In the genomic region with DNA sequence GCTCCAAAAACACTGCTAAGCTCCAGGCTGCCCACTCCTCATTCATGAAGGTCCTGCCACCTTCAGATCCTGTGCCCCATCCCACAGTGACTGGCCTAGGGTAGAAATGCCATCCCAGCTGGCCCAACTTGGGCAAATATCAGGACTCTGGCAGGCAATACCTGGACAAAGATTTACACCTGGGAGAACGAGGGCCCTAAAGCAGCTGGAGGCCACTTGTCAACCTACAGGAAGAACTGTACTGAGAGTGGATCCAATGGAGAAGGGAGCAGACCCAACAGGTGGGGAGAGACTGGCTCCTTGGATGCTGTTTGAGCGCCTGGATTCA, we compare ENCODE assay signal across 22 cellular contexts. TPM values are rescaled to one million over a fixed set of nuclear protein-coding genes. Genes with fewer than 3 reads are reported as not detected.
A peak's percentile ranks its signal among the peaks of the same experiment; 100 is the strongest.
DNase-seq lines count a peak whose midpoint lies in the region; ATAC-seq and TF ChIP-seq lines count a peak whose summit lies in the region.
"Had no signal": no experiment of that assay in that cellular context is flagged by ENCODE, and none has a peak within 500 bp of the region (broad histone marks: within the 10 kb centered on the region; RNA-seq: fewer than 3 reads in every experiment).

No MANE protein-coding gene starts in this region.

- intact Hi-C loops in heart right ventricle (cut with DNase I): no loop called here
- intact Hi-C loops in Right ventricle myocardium inferior (cut with DNase I): no loop called here
- intact Hi-C loops in Caco-2 (cut with micrococcal nuclease; ENCODE audit: unreplicated experiment): no loop called here

- H3K27ac Mint-ChIP-seq in Caco-2 (ENCODE audit: unreplicated experiment) (no peak overlapping the region), H9 (no peak overlapping the region)
- H3K27ac Mint-ChIP-seq: activated CD4-positive, alpha-beta T cell treated with anti-CD3 and anti-CD28 coated beads, Interleukin-2, amount 10 ng/mL, durations not matched to agents 7 days and 5 days; activated naive CD4-positive, alpha-beta T cell treated with anti-CD3 and anti-CD28 coated beads for 36 hours; memory B cell; WTC11 had no signal

- no peaks in the 10 kb centered on the region for H3K79me2 ChIP-seq in H9 (ENCODE audit: insufficient read depth, low read length)

- DNase-seq in heart right ventricle (no peak), Right ventricle myocardium inferior (ENCODE audit: missing footprints) (no peak), SJSA1 (ENCODE audit: low read depth in 1 of 2, low spot score in 2 of 2) (no peak), lung (ENCODE audit: low spot score) (no peak), Caco-2 (no peak), H9 (no peak)
- DNase-seq: activated CD4-positive, alpha-beta T cell treated with anti-CD3 and anti-CD28 coated beads, Interleukin-2, amount 10 ng/mL, durations not matched to agents 7 days and 5 days; activated naive CD4-positive, alpha-beta T cell treated with anti-CD3 and anti-CD28 coated beads for 36 hours; BE2C; brain microvascular endothelial cell; effector CD8-positive, alpha-beta T cell; erythroblast; H7; NCI-H2029; NCI-H345; OCI-M1; trophoblast cell had no signal

- no peaks in the 10 kb centered on the region for H3K9me3 Mint-ChIP-seq in Caco-2 (ENCODE audit: unreplicated experiment)
- no peaks in the 10 kb centered on the region for H3K9me3 Mint-ChIP-seq in H9
- H3K9me3 Mint-ChIP-seq: activated CD4-positive, alpha-beta T cell treated with anti-CD3 and anti-CD28 coated beads, Interleukin-2, amount 10 ng/mL, durations not matched to agents 7 days and 5 days; activated naive CD4-positive, alpha-beta T cell treated with anti-CD3 and anti-CD28 coated beads for 36 hours; memory B cell; WTC11 had no signal

- peaks cover 4 to 28% (median 7%) of the 10 kb centered on the region in 7 donors for H3K27me3 ChIP-seq in heart right ventricle
- H3K27me3 ChIP-seq in SJSA1 (replicated peaks): no peaks in the 10 kb centered on the region
- no peaks in the 10 kb centered on the region for H3K27me3 ChIP-seq in lung (ENCODE audit: control insufficient read depth, insufficient read depth)
- H3K27me3 ChIP-seq in subcutaneous abdominal adipose tissue (ENCODE audit: control insufficient read depth in 5 of 5, insufficient read depth in 4 of 5, low read length in 5 of 5): peaks cover 8 to 23% (median 12%) of the 10 kb centered on the region in 5 donors
- H3K27me3 ChIP-seq in Caco-2 (replicated peaks; ENCODE audit: control insufficient read depth, insufficient read depth, low read length): no peaks in the 10 kb centered on the region
- H3K27me3 ChIP-seq in H9 (ENCODE audit: insufficient read depth, low read length): no peaks in the 10 kb centered on the region; the same call in 1 of the 2 replicates
- H3K27me3 ChIP-seq: BE2C, SJCRH30 had no signal

- no peaks in the 10 kb centered on the region for H3K23me2 ChIP-seq in H9 (ENCODE audit: insufficient read length, low read depth, low read length, poor library complexity, severe bottlenecking)

- no peaks in the 10 kb centered on the region for H3K4me1 Mint-ChIP-seq in Caco-2 (ENCODE audit: low read depth, unreplicated experiment)
- peaks cover 15 to 17% of the 10 kb centered on the region in 2 experiments for H3K4me1 Mint-ChIP-seq in H9
- H3K4me1 Mint-ChIP-seq: memory B cell had no signal

- no peak overlapping the region for H2BK5ac ChIP-seq in H9 (ENCODE audit: insufficient read length, low read length)

- no peak overlapping the region for H2BK20ac ChIP-seq in H9 (ENCODE audit: low read depth, low read length, poor library complexity, severe bottlenecking)

- no peak overlapping the region for H3K56ac ChIP-seq in H9 (ENCODE audit: insufficient read length, low read depth, low read length)

- H3K4ac ChIP-seq in H9 (ENCODE audit: low read depth, low read length): no peak overlapping the region

- CTCF ChIA-PET in Caco-2 (lab: Charles Lee): no interaction called here

- H4K20me1 ChIP-seq in H9 (ENCODE audit: control insufficient read depth, insufficient read depth, insufficient read length): no peaks in the 10 kb centered on the region

- H3K4me1 ChIP-seq in heart right ventricle: peaks cover 6 to 51% (median 40%) of the 10 kb centered on the region in 9 donors
- H3K4me1 ChIP-seq in SJSA1 (replicated peaks): peaks cover 48% of the 10 kb centered on the region
- H3K4me1 ChIP-seq in lung (ENCODE audit: control insufficient read depth in 2 of 2, insufficient read depth in 2 of 2, low read length in 2 of 2): peaks cover 0 to 24% of the 10 kb centered on the region in 2 donors
- H3K4me1 ChIP-seq in subcutaneous abdominal adipose tissue (ENCODE audit: control insufficient read depth in 5 of 5, insufficient read depth in 5 of 5, low read length in 5 of 5): peaks cover 0 to 45% (median 9%) of the 10 kb centered on the region in 5 donors
- H3K4me1 ChIP-seq in Caco-2: no peaks in the 10 kb centered on the region; the same call in 1 of the 2 replicates
- no peaks in the 10 kb centered on the region for H3K4me1 ChIP-seq in H9 (ENCODE audit: insufficient read depth, low read length)

- no peak overlapping the region for H2BK12ac ChIP-seq in H9 (ENCODE audit: insufficient read length, low read depth, low read length)

- H3K79me1 ChIP-seq in H9 (ENCODE audit: insufficient read depth, low read depth, low read length, poor library complexity, severe bottlenecking): no peaks in the 10 kb centered on the region

- peak overlapping the region in 9 of 10 donors; percentile 51 to 88 (median 76) for H3K27ac ChIP-seq in heart right ventricle
- H3K27ac ChIP-seq in SJSA1: peak overlapping the region; percentile 87
- H3K27ac ChIP-seq in lung (ENCODE audit: low read depth in 1 of 2, low read length in 1 of 2): peak overlapping the region; percentile 47 to 79
- peak overlapping the region; percentile 33 for H3K27ac ChIP-seq in subcutaneous abdominal adipose tissue (ENCODE audit: low read depth, low read length)
- H3K27ac ChIP-seq in H9 (ENCODE audit: insufficient read length, low read depth, low read length): no peak overlapping the region
- H3K27ac ChIP-seq: brain microvascular endothelial cell had no signal

- BruUV-seq in Caco-2 (replicated peaks; lab: Mats Ljungman, UMichigan): no TSS peak

- H3K18ac ChIP-seq in H9 (ENCODE audit: insufficient read length, low read depth, low read length): no peak overlapping the region

- H3T11ph ChIP-seq in H9 (ENCODE audit: low read length): no peak overlapping the region

- TF ChIP-seq CTCF in heart right ventricle (IDR thresholded peaks at IDR 0.05): no peak
- TF ChIP-seq CTCF in lung (IDR thresholded peaks at IDR 0.05; ENCODE audit: control extremely low read depth, extremely low read depth): no peak
- TF ChIP-seq CTCF in Caco-2 (IDR thresholded peaks at IDR 0.05; ENCODE audit: insufficient read depth in 1 of 2, low read depth in 1 of 2, low read length in 1 of 2, severe bottlenecking in 1 of 2, unreplicated experiment in 1 of 2): no peak
- no peak for TF ChIP-seq CTCF in H9 (conservative IDR thresholded peaks at IDR 0.05)

- H3K4me3 Mint-ChIP-seq in Caco-2 (ENCODE audit: unreplicated experiment) (no peak overlapping the region), H9 (no peak overlapping the region)
- H3K4me3 Mint-ChIP-seq: activated CD4-positive, alpha-beta T cell treated with anti-CD3 and anti-CD28 coated beads, Interleukin-2, amount 10 ng/mL, durations not matched to agents 7 days and 5 days; activated naive CD4-positive, alpha-beta T cell treated with anti-CD3 and anti-CD28 coated beads for 36 hours; memory B cell; WTC11 had no signal

- H3K23ac ChIP-seq in H9 (ENCODE audit: insufficient read length, low read depth, low read length): no peak overlapping the region

- H3K4me3 ChIP-seq in heart right ventricle (no peak overlapping the region), SJSA1 (no peak overlapping the region), lung (no peak overlapping the region), subcutaneous abdominal adipose tissue (ENCODE audit: low read depth in 1 of 5, low read length in 5 of 5) (no peak overlapping the region), Caco-2 (ENCODE audit: low read depth, low read length) (no peak overlapping the region)
- H3K4me3 ChIP-seq: SJCRH30 had no signal

- WGBS in heart right ventricle, 2 donors: 93 to 94% methylated on average over 2 of the region's 2 CpGs
- 86 to 90% methylated on average over 2 of the region's 2 CpGs for WGBS in lung, 2 donors
- WGBS in H9 (ENCODE audit: extremely low coverage, insufficient read length, low lambda C conversion rate): no CpG with 5 or more reads among the region's 2 CpGs

- H3K9ac ChIP-seq in subcutaneous abdominal adipose tissue (ENCODE audit: low read length in 5 of 5) (no peak overlapping the region), H9 (ENCODE audit: extremely low read depth, insufficient read length, low read length) (no peak overlapping the region)

- no peak overlapping the region for H2BK120ac ChIP-seq in H9 (ENCODE audit: low read depth, low read length, poor library complexity, severe bottlenecking)

- H3K27me3 Mint-ChIP-seq in Caco-2 (ENCODE audit: insufficient read depth, unreplicated experiment) (no peaks in the 10 kb centered on the region), H9 (ENCODE audit: low read depth) (peaks cover 26% of the 10 kb centered on the region)

- H2AK5ac ChIP-seq in H9 (ENCODE audit: insufficient read length, low read length): no peak overlapping the region

- ATAC-seq in heart right ventricle (no peak), Right ventricle myocardium inferior (no peak), lung (ENCODE audit: insufficient read depth, low FRiP score) (no peak), GM18868 (IDR thresholded peaks at IDR 0.05; ENCODE audit: unreplicated experiment) (no peak)

- H2AFZ ChIP-seq in H9 (ENCODE audit: low read length): no peak overlapping the region

- H4K5ac ChIP-seq in H9 (ENCODE audit: insufficient read length, low read depth, low read length): no peak overlapping the region

- no peak overlapping the region for H4K91ac ChIP-seq in H9 (ENCODE audit: insufficient read length, low read depth, low read length)

- no peak overlapping the region for H2BK15ac ChIP-seq in H9 (ENCODE audit: low read depth, low read length)

- no peak overlapping the region for H3K14ac ChIP-seq in H9 (ENCODE audit: insufficient read depth, low read length)

- no peak overlapping the region for H4K8ac ChIP-seq in H9 (replicated peaks; ENCODE audit: insufficient read length, low read depth, low read length)

- H3K36me3 ChIP-seq in heart right ventricle: no peaks in the 10 kb centered on the region
- H3K36me3 ChIP-seq in SJSA1: no peaks in the 10 kb centered on the region
- no peaks in the 10 kb centered on the region for H3K36me3 ChIP-seq in lung (ENCODE audit: control insufficient read depth in 2 of 2, insufficient read depth in 2 of 2, low read length in 2 of 2)
- no peaks in the 10 kb centered on the region for H3K36me3 ChIP-seq in subcutaneous abdominal adipose tissue (ENCODE audit: control insufficient read depth in 5 of 5, insufficient read depth in 5 of 5, low read length in 5 of 5)
- no peaks in the 10 kb centered on the region for H3K36me3 ChIP-seq in Caco-2 (ENCODE audit: control insufficient read depth, insufficient read depth, low read length)
- H3K36me3 ChIP-seq: BE2C, brain microvascular endothelial cell, SJCRH30 had no signal

- H3K9me3 ChIP-seq in heart right ventricle (no peaks in the 10 kb centered on the region), SJSA1 (replicated peaks) (no peaks in the 10 kb centered on the region; the same call in 1 of the 2 replicates), lung (ENCODE audit: control insufficient read depth in 2 of 2, insufficient read depth in 1 of 2, low read length in 1 of 2) (no peaks in the 10 kb centered on the region), subcutaneous abdominal adipose tissue (ENCODE audit: control insufficient read depth in 5 of 5, low read length in 5 of 5) (no peaks in the 10 kb centered on the region), Caco-2 (no peaks in the 10 kb centered on the region), H9 (ENCODE audit: control insufficient read depth, low read depth, low read length) (no peaks in the 10 kb centered on the region)
- H3K9me3 ChIP-seq: BE2C, SJCRH30 had no signal

- POLR2A ChIA-PET in Caco-2 (lab: Charles Lee): no interaction called here

- H3K4me2 ChIP-seq in H9 (ENCODE audit: insufficient read depth, insufficient read length, low read length): no peak overlapping the region

- H3K36me3 Mint-ChIP-seq in Caco-2 (ENCODE audit: insufficient read depth, unreplicated experiment): no peaks in the 10 kb centered on the region
- no peaks in the 10 kb centered on the region for H3K36me3 Mint-ChIP-seq in H9 (ENCODE audit: insufficient read depth in 1 of 3, low read depth in 3 of 3)
- H3K36me3 Mint-ChIP-seq: memory B cell, WTC11 had no signal

RNA-seq across cellular contexts. Expression of gene GATA2, which starts 57.1 kb away (rescaled TPM):
- 10 to 100 TPM in 7 of 10 donors, 1 to 10 TPM in 3; 6.8 to 21.4 (median 10.7) TPM for total RNA-seq in heart right ventricle
- 10 to 100 TPM; 16.0 to 29.8 TPM for polyA plus RNA-seq in heart right ventricle
- total RNA-seq in Right ventricle myocardium inferior: 9.1 TPM
- total RNA-seq in SJSA1 (2014; rRNA removed; shearing (Covaris generic)): 14.9 and 15.5 TPM in 2 replicates
- total RNA-seq in lung: 10 to 100 TPM in 1 of 2 donors, 1 to 10 TPM in 1; 9.6 to 37.0 TPM
- polyA plus RNA-seq in lung: 10 to 100 TPM; 26.1 to 31.4 TPM
- 12.5 and 13.3 TPM in 2 replicates for total RNA-seq in Caco-2 (2022)
- 1.9 and 2.7 TPM in 2 replicates for total RNA-seq in H9 (2021)
- total RNA-seq: activated CD4-positive, alpha-beta T cell treated with anti-CD3 and anti-CD28 coated beads, Interleukin-2, amount 10 ng/mL, durations not matched to agents 7 days and 5 days had no signal
